In genomic region chr12:50120521-50120920, GRCh38 we compare ENCODE assay signal across 25 cellular contexts. TPM values are rescaled to one million over a fixed set of nuclear protein-coding genes. Genes with fewer than 3 reads are reported as not detected.
DNase-seq lines count a peak whose midpoint lies in the region; ATAC-seq and TF ChIP-seq lines count a peak whose summit lies in the region.
"Had no signal": no experiment of that assay in that cellular context is flagged by ENCODE, and none has a peak within 500 bp of the region (broad histone marks: within the 10 kb centered on the region; RNA-seq: fewer than 3 reads in every experiment).

No MANE protein-coding gene starts in this region.

- H3K4me3 Mint-ChIP-seq in activated naive CD4-positive, alpha-beta T cell treated with anti-CD3 and anti-CD28 coated beads, Interleukin-2, amount 50 U/mL, for 24 hours = no peak overlapping the region
- peak overlapping the region; percentile 13 for H3K4me3 Mint-ChIP-seq in CD4-positive, alpha-beta T cell

- no peak for TF ChIP-seq CTCF in CD4-positive, alpha-beta T cell (IDR thresholded peaks at IDR 0.05)

- CTCF ChIA-PET in CD4-positive, alpha-beta T cell (lab: Charles Lee) = interaction anchor here (0.6 to 1.3 kb wide), 2 partner anchors 9 to 11 kb away, joined by 4 to 6 read pairs; partner anchors contain the start of gene COX14

- peaks cover 49% of the 10 kb centered on the region for H3K4me1 Mint-ChIP-seq in activated naive CD4-positive, alpha-beta T cell treated with anti-CD3 and anti-CD28 coated beads, Interleukin-2, amount 50 U/mL, for 24 hours
- H3K4me1 Mint-ChIP-seq in CD4-positive, alpha-beta T cell (ENCODE audit: low read depth) = peaks cover 48% of the 10 kb centered on the region

- H3K36me3 Mint-ChIP-seq in activated naive CD4-positive, alpha-beta T cell treated with anti-CD3 and anti-CD28 coated beads, Interleukin-2, amount 50 U/mL, for 24 hours = peaks cover 11% of the 10 kb centered on the region
- H3K36me3 Mint-ChIP-seq in CD4-positive, alpha-beta T cell (ENCODE audit: low read depth) = peaks cover 85% of the 10 kb centered on the region

- H3K9me3 Mint-ChIP-seq in activated naive CD4-positive, alpha-beta T cell treated with anti-CD3 and anti-CD28 coated beads, Interleukin-2, amount 50 U/mL, for 24 hours = no peaks in the 10 kb centered on the region
- no peaks in the 10 kb centered on the region for H3K9me3 Mint-ChIP-seq in CD4-positive, alpha-beta T cell

- no peaks in the 10 kb centered on the region for H3K27me3 Mint-ChIP-seq in activated naive CD4-positive, alpha-beta T cell treated with anti-CD3 and anti-CD28 coated beads, Interleukin-2, amount 50 U/mL, for 24 hours
- H3K27me3 Mint-ChIP-seq in CD4-positive, alpha-beta T cell = no peaks in the 10 kb centered on the region

- H3K27ac ChIP-seq in CD4-positive, alpha-beta T cell (ENCODE audit: low read depth, low read length) = no peak overlapping the region
- H3K27ac ChIP-seq: A549, HL-60 had no signal

- H3K27ac Mint-ChIP-seq in activated naive CD4-positive, alpha-beta T cell treated with anti-CD3 and anti-CD28 coated beads, Interleukin-2, amount 50 U/mL, for 24 hours = peak overlapping the region; percentile 13
- H3K27ac Mint-ChIP-seq in CD4-positive, alpha-beta T cell = peak overlapping the region; percentile 67

- ATAC-seq in CD4-positive, alpha-beta T cell (ENCODE audit: poor library complexity) = no peak
- ATAC-seq in left colon = peak; percentile 26
- ATAC-seq in GM21786 (IDR thresholded peaks at IDR 0.05; ENCODE audit: unreplicated experiment) = no peak
- ATAC-seq: A549, K562, Panc1 had no signal

- DNase-seq in activated naive CD4-positive, alpha-beta T cell treated with Interleukin-2 at 50 U/mL for 16 hours = no peak
- peak in 1 of 10 experiments; percentile 27 for DNase-seq in CD4-positive, alpha-beta T cell
- DNase-seq in NCI-H82 (lab: John Stamatoyannopoulos, UW) = peak; percentile 98
- DNase-seq in left colon = no peak
- no peak for DNase-seq in NOMO-1 treated with dmso at 0.1 percent for 144 hours (lab: John Stamatoyannopoulos, UW; ENCODE audit: unreplicated experiment)
- DNase-seq in activated gamma-delta T cell (lab: John Stamatoyannopoulos, UW) = no peak
- DNase-seq: BE2C; COR-L47; DMS153; GOT3; HCEC 1CT; MG63; NCI-H1417; NCI-H1694 treated with DMSO at 0.1 percent for 48 hours; NCI-H2081 treated with DMSO at 0.1 percent for 48 hours; NCI-H446 treated with DMSO at 0.1 percent for 48 hours; NK-92 treated with Interleukin-12 subunit alpha and Interleukin-12 subunit beta, amount 100 ng/mL, for 24 hours; SIG-M5 had no signal

- no peaks in the 10 kb centered on the region for H3K27me3 ChIP-seq in CD4-positive, alpha-beta T cell (ENCODE audit: control insufficient read depth, insufficient read depth, low read length)
- H3K27me3 ChIP-seq: BE2C, MG63 had no signal

- no peaks in the 10 kb centered on the region for H3K9me3 ChIP-seq in CD4-positive, alpha-beta T cell (ENCODE audit: control insufficient read depth, low read length)
- H3K9me3 ChIP-seq: A549, BE2C had no signal

- POLR2A ChIA-PET in CD4-positive, alpha-beta T cell (lab: Charles Lee) = interaction anchor here (0.6 to 3.0 kb wide), 2 partner anchors 8 to 36 kb away, joined by 3 to 18 read pairs; partner anchors contain the start of gene COX14

- intact Hi-C loops in CD4-positive, alpha-beta T cell (cut with DNase I, micrococcal nuclease) = no loop called here
- intact Hi-C loops in left colon (cut with DNase I, micrococcal nuclease) = no loop called here

RNA-seq across cellular contexts. Expression of gene COX14, which starts 8.5 kb away (rescaled TPM):
- total RNA-seq in CD4-positive, alpha-beta T cell = 10 to 100 TPM; 51.1 to 52.8 TPM
- 10 to 100 TPM; 90.1 to 91.3 TPM for total RNA-seq in left colon

RNA-seq across cellular contexts. Expression of gene GPD1, which starts 16.7 kb away (rescaled TPM):
- under 1 TPM; 0.41 to 0.47 TPM for total RNA-seq in CD4-positive, alpha-beta T cell
- total RNA-seq in left colon = 1 to 10 TPM; 1.8 to 4.3 TPM
- total RNA-seq: G401 had no signal

RNA-seq across cellular contexts. Expression of gene SMARCD1, which starts 35.4 kb away (rescaled TPM):
- 10 to 100 TPM; 78.9 to 80.0 TPM for total RNA-seq in CD4-positive, alpha-beta T cell
- 10 to 100 TPM; 35.5 to 41.8 TPM for total RNA-seq in left colon

RNA-seq across cellular contexts. Expression of gene CERS5, which starts 46.6 kb away (rescaled TPM):
- 10 to 100 TPM; 42.3 to 44.5 TPM for total RNA-seq in CD4-positive, alpha-beta T cell
- 10 to 100 TPM; 19.7 to 24.8 TPM for total RNA-seq in left colon
